ENCODE assay signal across 11 cellular contexts in the genomic region with DNA sequence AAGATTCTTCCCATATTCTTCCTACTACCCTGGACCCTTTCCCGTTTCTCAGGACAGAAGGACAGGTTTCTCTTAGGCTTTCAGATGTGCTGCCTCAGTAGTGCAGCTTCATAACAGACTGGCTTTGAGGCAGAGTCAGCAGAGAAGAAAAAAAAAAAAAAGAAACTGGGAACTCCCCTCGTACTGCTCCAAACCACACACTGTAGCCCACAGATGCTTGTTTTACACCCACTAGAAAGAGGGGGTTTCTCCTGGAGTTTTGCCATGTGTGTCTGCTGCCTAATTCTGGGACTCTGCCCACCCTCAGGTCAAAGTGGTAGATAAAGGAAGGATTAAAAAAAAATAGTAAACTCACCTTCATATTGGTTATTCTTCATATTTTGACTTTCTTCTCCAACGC.
DNase-seq lines count a peak whose midpoint lies in the region; ATAC-seq and TF ChIP-seq lines count a peak whose summit lies in the region.
"Had no signal": no experiment of that assay in that cellular context is flagged by ENCODE, and none has a peak within 500 bp of the region (broad histone marks: within the 10 kb centered on the region; RNA-seq: fewer than 3 reads in every experiment).

No MANE protein-coding gene starts in this region.

- no peak overlapping the region for H3K27ac ChIP-seq in MM.1S (ENCODE audit: low read length)

- peak overlapping the region; percentile 3 for H3K27ac Mint-ChIP-seq in activated naive CD4-positive, alpha-beta T cell treated with anti-CD3 and anti-CD28 coated beads, Interleukin-2, amount 50 U/mL, for 24 hours
- H3K27ac Mint-ChIP-seq in activated naive CD4-positive, alpha-beta T cell treated with anti-CD3 and anti-CD28 coated beads, Interleukin-2, amount 10 ng/mL, durations not matched to agents 7 days and 5 days, result no peak overlapping the region

- H3F3A ChIP-seq in MM.1S (ENCODE audit: insufficient read depth, low read length), result no peaks in the 10 kb centered on the region

- H3K27me3 ChIP-seq in MM.1S (replicated peaks; ENCODE audit: insufficient read depth, low read length), result no peaks in the 10 kb centered on the region

- H3K4me3 ChIP-seq in MM.1S (ENCODE audit: low read length), result no peak overlapping the region

- H3K36me3 Mint-ChIP-seq in activated naive CD4-positive, alpha-beta T cell treated with anti-CD3 and anti-CD28 coated beads, Interleukin-2, amount 50 U/mL, for 24 hours, result peaks cover 27% of the 10 kb centered on the region
- H3K36me3 Mint-ChIP-seq in activated naive CD4-positive, alpha-beta T cell treated with anti-CD3 and anti-CD28 coated beads, Interleukin-2, amount 10 ng/mL, durations not matched to agents 7 days and 5 days, result peaks cover 11% of the 10 kb centered on the region

- no peak overlapping the region for H2AFZ ChIP-seq in MM.1S (ENCODE audit: low read length)

- no peaks in the 10 kb centered on the region for H3K9me2 ChIP-seq in MM.1S (replicated peaks; ENCODE audit: insufficient read depth, low read length)

- no peaks in the 10 kb centered on the region for H3K9me3 Mint-ChIP-seq in activated naive CD4-positive, alpha-beta T cell treated with anti-CD3 and anti-CD28 coated beads, Interleukin-2, amount 50 U/mL, for 24 hours
- H3K9me3 Mint-ChIP-seq in activated naive CD4-positive, alpha-beta T cell treated with anti-CD3 and anti-CD28 coated beads, Interleukin-2, amount 10 ng/mL, durations not matched to agents 7 days and 5 days, result no peaks in the 10 kb centered on the region

- peaks cover 40% of the 10 kb centered on the region for H3K4me1 Mint-ChIP-seq in activated naive CD4-positive, alpha-beta T cell treated with anti-CD3 and anti-CD28 coated beads, Interleukin-2, amount 50 U/mL, for 24 hours
- H3K4me1 Mint-ChIP-seq in activated naive CD4-positive, alpha-beta T cell treated with anti-CD3 and anti-CD28 coated beads, Interleukin-2, amount 10 ng/mL, durations not matched to agents 7 days and 5 days, result peaks cover 12% of the 10 kb centered on the region

- H3K9ac ChIP-seq in MM.1S (ENCODE audit: low read length), result no peak overlapping the region

- no peaks in the 10 kb centered on the region for H3K79me2 ChIP-seq in MM.1S (ENCODE audit: low read length)

- peak; percentile 73 for ATAC-seq in HG02571 (IDR thresholded peaks at IDR 0.05; ENCODE audit: unreplicated experiment)
- peak; percentile 95 for ATAC-seq in stimulated activated naive CD8-positive, alpha-beta T cell treated with anti-CD3 and anti-CD28 coated beads, Interleukin-15, Interleukin-2, amounts not matched to agents 100 U/mL and 50 U/mL, for 24 hours
- ATAC-seq in HG03457 (IDR thresholded peaks at IDR 0.05; ENCODE audit: unreplicated experiment), result no peak

- no peak for DNase-seq in activated naive CD4-positive, alpha-beta T cell treated with anti-CD3 and anti-CD28 coated beads, Interleukin-2, amount 10 ng/mL, durations not matched to agents 7 days and 5 days
- peak; percentile 36 for DNase-seq in NAMALWA (ENCODE audit: low spot score)
- DNase-seq in stimulated activated naive CD8-positive, alpha-beta T cell treated with anti-CD3 and anti-CD28 coated beads, Interleukin-15, Interleukin-2, amounts not matched to agents 100 U/mL and 50 U/mL, for 24 hours, result peak; percentile 42
- DNase-seq in UCSD-AML1 (lab: John Stamatoyannopoulos, UW; ENCODE audit: unreplicated experiment), result no peak
- DNase-seq in MM.1S, result no peak
- DNase-seq: activated CD8-positive, alpha-beta memory T cell treated with anti-CD3 and anti-CD28 coated beads, Interleukin-2, amount 50 U/mL, for 4 hours; NCI-H2081 treated with DMSO at 0.1 percent for 48 hours had no signal

- H3K36me3 ChIP-seq in MM.1S (replicated peaks; ENCODE audit: insufficient read depth, low read length), result no peaks in the 10 kb centered on the region

- H3K4me1 ChIP-seq in MM.1S (ENCODE audit: low read length), result no peaks in the 10 kb centered on the region

- H3K4me3 Mint-ChIP-seq in activated naive CD4-positive, alpha-beta T cell treated with anti-CD3 and anti-CD28 coated beads, Interleukin-2, amount 50 U/mL, for 24 hours, result peak overlapping the region; percentile 12
- H3K4me3 Mint-ChIP-seq in activated naive CD4-positive, alpha-beta T cell treated with anti-CD3 and anti-CD28 coated beads, Interleukin-2, amount 10 ng/mL, durations not matched to agents 7 days and 5 days, result no peak overlapping the region
- H3K4me3 Mint-ChIP-seq: neural crest cell had no signal

- H3K27me3 Mint-ChIP-seq in activated naive CD4-positive, alpha-beta T cell treated with anti-CD3 and anti-CD28 coated beads, Interleukin-2, amount 50 U/mL, for 24 hours, result no peaks in the 10 kb centered on the region
- no peaks in the 10 kb centered on the region for H3K27me3 Mint-ChIP-seq in activated naive CD4-positive, alpha-beta T cell treated with anti-CD3 and anti-CD28 coated beads, Interleukin-2, amount 10 ng/mL, durations not matched to agents 7 days and 5 days

- no peak for TF ChIP-seq CTCF in MM.1S (IDR thresholded peaks at IDR 0.05; ENCODE audit: low read length)

- H4K20me1 ChIP-seq in MM.1S (ENCODE audit: insufficient read depth, low read length), result no peaks in the 10 kb centered on the region

- CTCF ChIA-PET in activated naive CD4-positive, alpha-beta T cell treated with anti-CD3 and anti-CD28 coated beads, Interleukin-2, amount 10 ng/mL, durations not matched to agents 7 days and 5 days (lab: Charles Lee), result interaction anchor here (1.6 kb wide), 1 partner anchor 165 kb away, joined by 3 read pairs; no protein-coding TSS in a partner anchor

- no peaks in the 10 kb centered on the region for H3K9me3 ChIP-seq in MM.1S (replicated peaks; ENCODE audit: insufficient read depth, low read length)

- H3K4me2 ChIP-seq in MM.1S (ENCODE audit: low read depth, low read length), result no peak overlapping the region

Comparison
In these comparisons a context has a peak if more than half of its experiments do, and no peak if none do; other contexts are left out.
1. DNase-seq: peak in NAMALWA (single experiment) and stimulated activated naive CD8-positive, alpha-beta T cell treated with anti-CD3 and anti-CD28 coated beads, Interleukin-15, Interleukin-2, amounts not matched to agents 100 U/mL and 50 U/mL, for 24 hours (single experiment); none in activated naive CD4-positive, alpha-beta T cell treated with anti-CD3 and anti-CD28 coated beads, Interleukin-2, amount 10 ng/mL, durations not matched to agents 7 days and 5 days (single experiment), UCSD-AML1 (single experiment) and MM.1S (single experiment).